In genomic region chr9:14336244-14336643, GRCh38 we compare ENCODE assay signal across 1 cellular context.
TF ChIP-seq lines count a peak whose summit lies in the region.

No MANE protein-coding gene starts in this region.

TF ChIP-seq in endothelial cell of umbilical vein, 7 proteins besides CTCF, POLR2A, EP300 and RAD21 (continued from another document):
- TF ChIP-seq FOS (IDR thresholded peaks at IDR 0.05; ENCODE audit: borderline replicate concordance, insufficient read depth, low read length) (no peak), JUN (IDR thresholded peaks at IDR 0.05; ENCODE audit: borderline replicate concordance, insufficient read depth, insufficient read length, low read depth) (no peak)
